In the genomic region with DNA sequence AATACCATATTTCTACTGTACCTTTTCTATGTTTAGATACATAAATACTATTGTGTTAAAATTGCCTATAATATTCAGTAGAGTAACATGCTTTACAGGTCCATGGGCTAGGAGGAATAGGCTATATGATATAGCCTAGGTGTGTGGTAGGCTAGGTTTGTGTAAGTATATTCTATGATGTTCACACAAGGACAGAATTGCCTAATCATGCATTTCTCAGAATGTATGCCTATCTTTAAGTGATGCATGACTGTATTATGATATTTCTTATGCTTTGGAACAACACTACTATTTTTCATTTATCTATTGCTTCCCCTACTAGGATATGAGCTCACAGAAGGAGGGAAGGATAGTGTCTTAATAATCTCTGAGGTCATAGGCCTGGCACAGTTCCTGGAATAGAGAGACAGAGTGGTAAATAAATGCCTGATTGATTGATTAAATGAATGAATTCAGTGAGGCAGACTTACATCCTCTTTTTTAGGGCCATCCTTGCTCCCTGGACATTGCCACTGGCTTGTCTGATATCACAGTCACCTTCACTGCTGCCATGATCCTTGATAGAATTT, we compare ENCODE assay signal across 1 cellular context.
TF ChIP-seq lines count a peak whose summit lies in the region.

No MANE protein-coding gene starts in this region.

TF ChIP-seq in K562, 482 proteins besides CTCF, POLR2A, EP300 and RAD21 (continued from another document):
- TF ChIP-seq RNF219 (CRISPR knock-in tag; IDR thresholded peaks at IDR 0.05) = no peak
- TF ChIP-seq, protein P1, sequence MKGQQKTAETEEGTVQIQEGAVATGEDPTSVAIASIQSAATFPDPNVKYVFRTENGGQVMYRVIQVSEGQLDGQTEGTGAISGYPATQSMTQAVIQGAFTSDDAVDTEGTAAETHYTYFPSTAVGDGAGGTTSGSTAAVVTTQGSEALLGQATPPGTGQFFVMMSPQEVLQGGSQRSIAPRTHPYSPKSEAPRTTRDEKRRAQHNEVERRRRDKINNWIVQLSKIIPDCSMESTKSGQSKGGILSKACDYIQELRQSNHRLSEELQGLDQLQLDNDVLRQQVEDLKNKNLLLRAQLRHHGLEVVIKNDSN (CRISPR knock-in tag; IDR thresholded peaks at IDR 0.05) = no peak
- no peak for TF ChIP-seq ZNF586 (CRISPR knock-in tag; conservative IDR thresholded peaks at IDR 0.05)
- TF ChIP-seq FOSL1 (tag; conservative IDR thresholded peaks at IDR 0.05) = no peak
- no peak for TF ChIP-seq WHSC1 (IDR thresholded peaks at IDR 0.05; ENCODE audit: low read length)
- TF ChIP-seq BACH1 (tag; IDR thresholded peaks at IDR 0.05) = no peak
- TF ChIP-seq STAG1 (CRISPR knock-in tag; IDR thresholded peaks at IDR 0.05; ENCODE audit: borderline replicate concordance) = no peak
- no peak for TF ChIP-seq JUNB (CRISPR knock-in tag; conservative IDR thresholded peaks at IDR 0.05)
- TF ChIP-seq RBFOX2 (IDR thresholded peaks at IDR 0.05; ENCODE audit: low read depth, low read length) = no peak
- TF ChIP-seq MTA2 (IDR thresholded peaks at IDR 0.05; ENCODE audit: low read depth) = no peak
- no peak for TF ChIP-seq MIER1 (IDR thresholded peaks at IDR 0.05; ENCODE audit: low read depth)
- no peak for TF ChIP-seq PPARD (CRISPR knock-in tag; IDR thresholded peaks at IDR 0.05)
- TF ChIP-seq TSHZ1 (CRISPR knock-in tag; IDR thresholded peaks at IDR 0.05) = no peak
